Comparison of ENCODE assay signal across 13 cellular contexts in genomic region chrX:31168596-31168995, GRCh38.
DNase-seq lines count a peak whose midpoint lies in the region; ATAC-seq and TF ChIP-seq lines count a peak whose summit lies in the region.
"Had no signal": no experiment of that assay in that cellular context is flagged by ENCODE, and none has a peak within 500 bp of the region (broad histone marks: within the 10 kb centered on the region; RNA-seq: fewer than 3 reads in every experiment).

No MANE protein-coding gene starts in this region.

- H3K36me3 ChIP-seq in prostate gland (no peaks in the 10 kb centered on the region), HAP-1 (replicated peaks) (no peaks in the 10 kb centered on the region)
- H3K36me3 ChIP-seq: right atrium auricular region had no signal

- H3K4me1 ChIP-seq in prostate gland (replicated peaks) (no peaks in the 10 kb centered on the region), HAP-1 (no peaks in the 10 kb centered on the region)
- H3K4me1 ChIP-seq: right atrium auricular region, tibial nerve had no signal

- DNase-seq in prostate gland (ENCODE audit: low spot score) (no peak), NCI-H748 treated with DMSO at 0.1 percent for 48 hours (lab: John Stamatoyannopoulos, UW) (no peak), HAP-1 (ENCODE audit: low spot score in 2 of 2) (no peak), NCI-H1417 treated with DMSO at 0.1 percent for 48 hours (lab: John Stamatoyannopoulos, UW) (no peak)
- DNase-seq: aorta, KBM-7, mucosa of descending colon, NCI-H2171 had no signal

- no peaks in the 10 kb centered on the region for H3K9me3 ChIP-seq in prostate gland
- H3K9me3 ChIP-seq in HAP-1, result no peaks in the 10 kb centered on the region
- H3K9me3 ChIP-seq: mucosa of descending colon, right atrium auricular region, tibial nerve had no signal

- H3K4me3 ChIP-seq in prostate gland, result no peak overlapping the region
- H3K4me3 ChIP-seq in HAP-1, result no peak overlapping the region
- H3K4me3 ChIP-seq: mucosa of descending colon, right atrium auricular region, tibial nerve had no signal

- TF ChIP-seq POLR2A in prostate gland (IDR thresholded peaks at IDR 0.05), result no peak

- ATAC-seq in GM19043 (IDR thresholded peaks at IDR 0.05; ENCODE audit: low read depth, unreplicated experiment) (peak; percentile 98), GM21786 (IDR thresholded peaks at IDR 0.05; ENCODE audit: unreplicated experiment) (peak; percentile 99), HG03139 (IDR thresholded peaks at IDR 0.05; ENCODE audit: unreplicated experiment) (peak; percentile 98)
- ATAC-seq: mucosa of descending colon had no signal

- intact Hi-C loops in prostate gland (cut with DNase I), result no loop called here

- in situ Hi-C loops in HAP-1 (cut with MboI; ENCODE audit: low sequenced_read_pairs), result no loop called here

- no peak overlapping the region for H3K27ac ChIP-seq in prostate gland
- H3K27ac ChIP-seq: right atrium auricular region, tibial nerve had no signal

- no peak for TF ChIP-seq CTCF in prostate gland (IDR thresholded peaks at IDR 0.05)

- H3K27me3 ChIP-seq in prostate gland (replicated peaks; ENCODE audit: insufficient read depth) (no peaks in the 10 kb centered on the region), HAP-1 (ENCODE audit: low read depth) (no peaks in the 10 kb centered on the region)
- H3K27me3 ChIP-seq: right atrium auricular region, tibial nerve had no signal
